8 cellular contexts compared by ENCODE assay signal in the genomic region with DNA sequence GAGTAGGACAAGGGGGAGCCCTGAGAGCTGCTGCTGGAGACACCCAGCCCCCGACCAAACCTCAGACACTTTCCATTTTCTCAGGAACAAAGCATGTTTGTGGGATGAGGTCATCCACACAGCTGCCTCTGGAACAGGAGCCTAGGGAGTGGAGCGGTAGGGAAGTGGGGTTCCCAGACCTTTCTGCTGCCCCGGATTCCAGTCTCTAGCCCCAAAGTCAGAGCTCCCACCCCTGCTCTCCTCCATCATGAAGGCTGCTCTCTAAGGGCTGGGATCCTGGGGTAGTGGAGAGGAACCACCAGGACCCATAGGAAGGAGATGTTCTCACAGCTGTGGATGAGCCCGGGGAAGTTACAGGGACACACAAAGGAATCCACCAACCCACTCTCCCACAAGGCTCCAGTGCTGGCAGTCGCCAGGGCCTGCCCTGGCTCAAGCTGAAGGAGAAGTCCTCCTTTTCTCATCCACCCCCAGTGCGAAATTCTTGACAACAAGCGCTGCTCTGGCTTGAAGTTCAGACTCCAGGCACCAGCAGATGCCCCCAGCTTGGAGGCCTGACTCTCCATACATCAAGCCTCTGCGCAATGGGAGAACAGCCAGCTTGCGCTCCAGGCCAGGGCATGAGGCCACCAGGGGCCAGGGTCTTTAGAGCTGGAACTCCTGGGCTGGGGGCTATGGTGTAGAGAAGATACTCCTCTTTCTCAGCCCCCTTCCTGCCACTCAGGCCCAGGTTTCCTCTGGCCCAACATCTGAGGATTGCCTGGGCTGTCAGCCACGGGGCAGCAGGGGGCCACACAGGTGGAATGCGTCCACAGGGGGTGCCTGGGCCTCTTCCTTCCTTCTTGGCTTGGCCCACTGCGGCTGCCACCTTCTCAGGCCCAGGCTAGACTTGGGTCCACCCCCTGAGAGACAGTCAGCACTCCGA. TPM values are rescaled to one million over a fixed set of nuclear protein-coding genes. Genes with fewer than 3 reads are reported as not detected.
DNase-seq lines count a peak whose midpoint lies in the region; ATAC-seq and TF ChIP-seq lines count a peak whose summit lies in the region.

No MANE protein-coding gene starts in this region.

- no peaks in the 10 kb centered on the region for H3K27me3 Mint-ChIP-seq in activated CD8-positive, alpha-beta T cell treated with anti-CD3 and anti-CD28 coated beads for 36 hours

- peaks cover 42% of the 10 kb centered on the region for H3K36me3 Mint-ChIP-seq in activated CD8-positive, alpha-beta T cell treated with anti-CD3 and anti-CD28 coated beads for 36 hours (ENCODE audit: low read depth)

- intact Hi-C loops in activated CD8-positive, alpha-beta T cell treated with anti-CD3 and anti-CD28 coated beads for 36 hours (cut with micrococcal nuclease), result no loop called here
- intact Hi-C loops in Right ventricle myocardium superior (cut with DNase I), result no loop called here

- H3K27ac Mint-ChIP-seq in activated CD8-positive, alpha-beta T cell treated with anti-CD3 and anti-CD28 coated beads for 36 hours, result peak overlapping the region; percentile 92

- H3K27me3 ChIP-seq in H7 (ENCODE audit: control insufficient read depth, insufficient read depth, low read length), result no peaks in the 10 kb centered on the region

- POLR2A ChIA-PET in activated CD8-positive, alpha-beta T cell treated with anti-CD3 and anti-CD28 coated beads for 36 hours (lab: Charles Lee), result interaction anchor here (0.8 to 14.5 kb wide), 4 partner anchors 10 to 21 kb away, joined by 4 to 114 read pairs (median 8); partner anchors contain the start of genes SF3A3 and UTP11

- peak; percentile 80 for DNase-seq in H7
- DNase-seq in activated CD8-positive, alpha-beta T cell treated with anti-CD3 and anti-CD28 coated beads for 36 hours, result peak; percentile 22
- DNase-seq in Right ventricle myocardium superior, result no peak
- peak; percentile 73 for DNase-seq in pulmonary artery endothelial cell (ENCODE audit: low read depth, low spot score)
- DNase-seq in NCI-H69 (lab: John Stamatoyannopoulos, UW), result no peak
- DNase-seq in HUDEP-2 (lab: John Stamatoyannopoulos, UW; ENCODE audit: unreplicated experiment in 76 of 76), result no peak

- H3K4me1 Mint-ChIP-seq in activated CD8-positive, alpha-beta T cell treated with anti-CD3 and anti-CD28 coated beads for 36 hours (ENCODE audit: low read depth), result peaks cover 58% of the 10 kb centered on the region

- ATAC-seq in activated CD8-positive, alpha-beta T cell treated with anti-CD3 and anti-CD28 coated beads for 36 hours, result no peak
- ATAC-seq in Right ventricle myocardium superior (ENCODE audit: poor library complexity), result peak; percentile 5
- ATAC-seq in GM19324 (IDR thresholded peaks at IDR 0.05; ENCODE audit: low FRiP score, unreplicated experiment), result no peak
- no peak for ATAC-seq in HG02642 (IDR thresholded peaks at IDR 0.05; ENCODE audit: poor library complexity, unreplicated experiment)

- H3K4me3 ChIP-seq in H7 (ENCODE audit: insufficient read depth, low read depth, low read length), result no peak overlapping the region

- H3K36me3 ChIP-seq in H7 (replicated peaks; ENCODE audit: control insufficient read depth, insufficient read depth, low read length), result peaks cover 11% of the 10 kb centered on the region

- no peaks in the 10 kb centered on the region for H3K9me3 Mint-ChIP-seq in activated CD8-positive, alpha-beta T cell treated with anti-CD3 and anti-CD28 coated beads for 36 hours

- CTCF ChIA-PET in activated CD8-positive, alpha-beta T cell treated with anti-CD3 and anti-CD28 coated beads for 36 hours (lab: Charles Lee), result interaction anchor here (1.0 to 4.3 kb wide), 5 partner anchors 9 to 29 kb away, joined by 3 to 29 read pairs (median 6); partner anchors contain the start of genes SF3A3 and UTP11

- H3K4me3 Mint-ChIP-seq in activated CD8-positive, alpha-beta T cell treated with anti-CD3 and anti-CD28 coated beads for 36 hours, result peak overlapping the region; percentile 21

- TF ChIP-seq CTCF in activated CD8-positive, alpha-beta T cell treated with anti-CD3 and anti-CD28 coated beads for 36 hours (IDR thresholded peaks at IDR 0.05), result no peak

RNA-seq across cellular contexts. Expression of gene FHL3, which starts 4.5 kb away (rescaled TPM):
- 51.5 and 54.8 TPM in 2 replicates for total RNA-seq in H7 (2014; rRNA removed; shearing (Covaris generic))
- 10 to 100 TPM; 26.6 to 26.7 TPM for total RNA-seq in activated CD8-positive, alpha-beta T cell treated with anti-CD3 and anti-CD28 coated beads for 36 hours
- total RNA-seq in Right ventricle myocardium superior (25.4 TPM), pulmonary artery endothelial cell (13.9 and 14.4 TPM in 2 replicates)

RNA-seq across cellular contexts. Expression of gene SF3A3, which starts 11.0 kb away (rescaled TPM):
- 181 and 196 TPM in 2 replicates for total RNA-seq in H7 (2014; rRNA removed; shearing (Covaris generic))
- total RNA-seq in activated CD8-positive, alpha-beta T cell treated with anti-CD3 and anti-CD28 coated beads for 36 hours, result 10 to 100 TPM; 94.9 to 96.7 TPM
- total RNA-seq in Right ventricle myocardium superior, result 23.5 TPM
- total RNA-seq in pulmonary artery endothelial cell, result 112 and 137 TPM in 2 replicates

RNA-seq across cellular contexts. Expression of gene UTP11, which starts 11.7 kb away (rescaled TPM):
- total RNA-seq in H7 (2014; rRNA removed; shearing (Covaris generic)), result 70.5 and 87.7 TPM in 2 replicates
- total RNA-seq in activated CD8-positive, alpha-beta T cell treated with anti-CD3 and anti-CD28 coated beads for 36 hours, result 10 to 100 TPM; 58.1 to 60.6 TPM
- total RNA-seq in Right ventricle myocardium superior (46.5 TPM), pulmonary artery endothelial cell (47.7 and 55.9 TPM in 2 replicates)

RNA-seq across cellular contexts. Expression of gene POU3F1, which starts 45.8 kb away (rescaled TPM):
- total RNA-seq in H7 (2014; rRNA removed; shearing (Covaris generic)), result 2.9 and 4.8 TPM in 2 replicates
- total RNA-seq in activated CD8-positive, alpha-beta T cell treated with anti-CD3 and anti-CD28 coated beads for 36 hours, result under 1 TPM in 1 of 2 experiments, not detected in 1; 0.16 TPM
- 0.16 TPM for total RNA-seq in Right ventricle myocardium superior
- total RNA-seq in pulmonary artery endothelial cell, result not detected in 2 replicates

RNA-seq across cellular contexts. Expression of gene INPP5B, which starts 53.9 kb away (rescaled TPM):
- 34.3 and 35.7 TPM in 2 replicates for total RNA-seq in H7 (2014; rRNA removed; shearing (Covaris generic))
- 10 to 100 TPM; 27.7 to 29.1 TPM for total RNA-seq in activated CD8-positive, alpha-beta T cell treated with anti-CD3 and anti-CD28 coated beads for 36 hours
- total RNA-seq in Right ventricle myocardium superior (8.7 TPM), pulmonary artery endothelial cell (17.9 and 22.0 TPM in 2 replicates)

Comparison
In these comparisons a context has a peak if more than half of its experiments do, and no peak if none do; other contexts are left out.
1. DNase-seq: peak in H7 (single experiment), activated CD8-positive, alpha-beta T cell treated with anti-CD3 and anti-CD28 coated beads for 36 hours (single experiment) and pulmonary artery endothelial cell (single experiment); none in Right ventricle myocardium superior (single experiment), NCI-H69 (single experiment) and HUDEP-2 (0 of 76).